ENCODE assay signal across 20 cellular contexts in the genomic region with DNA sequence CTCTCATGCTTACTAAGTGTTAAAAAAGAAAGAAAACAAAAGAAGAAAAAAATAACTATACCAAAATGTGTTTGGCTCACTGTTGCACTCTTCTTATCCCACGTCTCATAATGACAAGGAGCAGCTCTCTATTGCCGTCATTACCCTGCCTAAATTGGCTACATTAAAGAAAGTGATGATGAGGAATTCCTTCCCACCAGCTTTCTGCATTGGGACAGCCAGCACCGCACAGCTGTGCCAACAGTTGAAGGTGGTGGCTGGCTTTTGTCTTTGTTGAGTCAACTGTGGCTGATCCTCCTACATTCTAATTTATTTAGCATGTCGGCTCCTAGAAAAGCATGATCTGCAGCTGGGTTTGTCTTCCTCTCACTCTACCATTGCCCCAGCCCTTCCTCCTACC.
DNase-seq lines count a peak whose midpoint lies in the region; ATAC-seq and TF ChIP-seq lines count a peak whose summit lies in the region.
"Had no signal": no experiment of that assay in that cellular context is flagged by ENCODE, and none has a peak within 500 bp of the region (broad histone marks: within the 10 kb centered on the region; RNA-seq: fewer than 3 reads in every experiment).

No MANE protein-coding gene starts in this region.

- no peak for TF ChIP-seq CTCF in fibroblast of the aortic adventitia (IDR thresholded peaks at IDR 0.05; ENCODE audit: insufficient read depth, low read length)

- H3K27me3 ChIP-seq in GM23248 (replicated peaks; ENCODE audit: insufficient read depth), result no peaks in the 10 kb centered on the region
- H3K27me3 ChIP-seq: cardiac muscle cell, upper lobe of right lung had no signal

- peak; percentile 46 for DNase-seq in GM23248
- peak; percentile 70 for DNase-seq in NCI-H146 (lab: John Stamatoyannopoulos, UW)
- peak; percentile 73 for DNase-seq in fibroblast of the aortic adventitia (ENCODE audit: low read depth)
- peak; percentile 23 for DNase-seq in occipital lobe (lab: John Stamatoyannopoulos, UW)
- no peak for DNase-seq in activated naive CD4-positive, alpha-beta T cell treated with Interleukin-2 at 50 U/mL for 16 hours
- no peak for DNase-seq in DMS 273 (lab: John Stamatoyannopoulos, UW; ENCODE audit: unreplicated experiment)
- DNase-seq: activated CD4-positive, alpha-beta memory T cell treated with anti-CD3 and anti-CD28 coated beads, Interleukin-2, amount 10 ng/mL, durations not matched to agents 7 days and 5 days; activated naive CD8-positive, alpha-beta T cell treated with anti-CD3 and anti-CD28 coated beads, Interleukin-2, amount 50 U/mL, for 24 hours; activated T-cell treated with anti-CD3 and anti-CD28 coated beads, Interleukin-2, amount 50 U/mL, for 48 hours; kidney glomerular epithelial cell; mucosa of descending colon; NCI-H1436; NCI-H526 treated with DMSO at 0.1 percent for 48 hours; stimulated activated CD4-positive, alpha-beta T cell treated with anti-CD3 and anti-CD28 coated beads, Interleukin-12 subunit alpha, Interleukin-12 subunit beta, amount 100 ng/mL, for 4 hours; stimulated activated naive CD4-positive, alpha-beta T cell; upper lobe of right lung had no signal

- no peak overlapping the region for H3K4me2 ChIP-seq in GM23248 (ENCODE audit: unreplicated experiment)

- H3K4me1 ChIP-seq in GM23248 (ENCODE audit: insufficient read depth), result peaks cover 9% of the 10 kb centered on the region
- H3K4me1 ChIP-seq: upper lobe of right lung had no signal

- no peak overlapping the region for H2AFZ ChIP-seq in GM23248

- peaks cover 9% of the 10 kb centered on the region; the same call in 1 of the 2 replicates for H3F3A ChIP-seq in GM23248 (ENCODE audit: insufficient read depth)

- H3K27ac ChIP-seq in GM23248, result no peak overlapping the region
- H3K27ac ChIP-seq: cardiac muscle cell, upper lobe of right lung had no signal

- in situ Hi-C loops in GM23248 (cut with MboI), result no loop called here

- no peak overlapping the region for H3K9ac ChIP-seq in GM23248

- H3K36me3 ChIP-seq in GM23248 (ENCODE audit: low read depth), result no peaks in the 10 kb centered on the region
- H3K36me3 ChIP-seq: cardiac muscle cell, upper lobe of right lung had no signal

- H4K20me1 ChIP-seq in GM23248 (ENCODE audit: insufficient read depth), result no peaks in the 10 kb centered on the region

- no peaks in the 10 kb centered on the region for H3K79me2 ChIP-seq in GM23248 (ENCODE audit: insufficient read depth)

- no peaks in the 10 kb centered on the region for H3K9me2 ChIP-seq in GM23248 (ENCODE audit: insufficient read depth)

- WGBS in GM23248 (ENCODE audit: low coverage in 1 of 2, low lambda C conversion rate in 2 of 2, missing lambda C conversion rate in 2 of 2), 2 experiments, result 40 to 52% methylated on average over 4 of the region's 4 CpGs

- no peak overlapping the region for H3K4me3 ChIP-seq in GM23248
- H3K4me3 ChIP-seq in fibroblast of the aortic adventitia (ENCODE audit: low read depth, low read length), result no peak overlapping the region
- H3K4me3 ChIP-seq: cardiac muscle cell, K562, mucosa of descending colon, upper lobe of right lung had no signal

- no peaks in the 10 kb centered on the region for H3K9me3 ChIP-seq in GM23248 (ENCODE audit: low read depth)
- H3K9me3 ChIP-seq: mucosa of descending colon, upper lobe of right lung had no signal

- ATAC-seq in HG03439 (IDR thresholded peaks at IDR 0.05; ENCODE audit: unreplicated experiment) (no peak), HG03378 (IDR thresholded peaks at IDR 0.05; ENCODE audit: unreplicated experiment) (no peak)
- ATAC-seq: activated naive CD8-positive, alpha-beta T cell treated with anti-CD3 and anti-CD28 coated beads, Interleukin-2, amount 50 U/mL, for 24 hours; K562; mucosa of descending colon; upper lobe of right lung had no signal

Comparison
In these comparisons a context has a peak if more than half of its experiments do, and no peak if none do; other contexts are left out.
1. DNase-seq: peak in GM23248 (single experiment), NCI-H146 (single experiment), fibroblast of the aortic adventitia (single experiment) and occipital lobe (single experiment); none in activated naive CD4-positive, alpha-beta T cell treated with Interleukin-2 at 50 U/mL for 16 hours (single experiment) and DMS 273 (single experiment).